In the genomic region with DNA sequence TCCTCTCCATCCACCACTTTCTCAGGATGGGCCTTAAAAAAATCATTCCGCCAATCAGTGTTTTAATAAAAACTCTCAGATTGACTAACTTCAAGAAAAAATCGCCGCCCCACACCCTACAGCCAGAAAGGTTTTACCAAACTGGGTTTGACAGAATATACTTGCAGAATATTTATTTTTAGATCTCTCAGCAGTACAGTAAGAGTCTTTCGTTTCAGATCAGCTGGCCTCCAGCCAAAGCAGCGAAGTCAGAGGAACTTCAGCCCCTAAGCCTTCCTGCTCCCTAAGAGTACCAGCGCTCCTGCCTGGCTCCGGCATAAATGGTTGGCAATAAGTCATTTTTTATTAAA, we compare ENCODE assay signal across 7 cellular contexts. TPM values are rescaled to one million over a fixed set of nuclear protein-coding genes. Genes with fewer than 3 reads are reported as not detected.
DNase-seq lines count a peak whose midpoint lies in the region; ATAC-seq and TF ChIP-seq lines count a peak whose summit lies in the region.

No MANE protein-coding gene starts in this region.

- no peaks in the 10 kb centered on the region for H3K9me3 ChIP-seq in transverse colon

- in situ Hi-C loops in transverse colon (cut with MboI; ENCODE audit: low pct_ligation_motif_present in 1 of 4, low pct_unique_long_range_greater_than_20kb in 1 of 4, low sequenced_read_pairs in 3 of 4): no loop called here

- TF ChIP-seq CTCF in choroid plexus epithelial cell (conservative IDR thresholded peaks at IDR 0.05; ENCODE audit: low read depth, low read length) (no peak), transverse colon (IDR thresholded peaks at IDR 0.05) (no peak)

- peaks cover 16 to 29% (median 24%) of the 10 kb centered on the region in 4 donors for H3K4me1 ChIP-seq in transverse colon

- peaks cover 0 to 10% (median 0%) of the 10 kb centered on the region in 4 donors for H3K36me3 ChIP-seq in transverse colon

- H3K27me3 ChIP-seq in transverse colon: no peaks in the 10 kb centered on the region

- peak overlapping the region; percentile 71 to 84 (median 80) for H3K27ac ChIP-seq in transverse colon

- peak; percentile 27 for ATAC-seq in GM18508 (IDR thresholded peaks at IDR 0.05; ENCODE audit: insufficient read depth, unreplicated experiment)

- peak; percentile 55 for DNase-seq in H4 (ENCODE audit: low spot score)
- peak; percentile 65 for DNase-seq in MV-4-11 (lab: John Stamatoyannopoulos, UW)
- peak; percentile 93 for DNase-seq in choroid plexus epithelial cell (ENCODE audit: low read depth)
- peak; percentile 70 for DNase-seq in mucosa of gallbladder (ENCODE audit: low spot score)
- peak; percentile 87 for DNase-seq in transverse colon
- DNase-seq in NCI-H2107 treated with DMSO at 0.1 percent for 48 hours (lab: John Stamatoyannopoulos, UW; ENCODE audit: unreplicated experiment): no peak

- H3K4me3 ChIP-seq in choroid plexus epithelial cell (ENCODE audit: low read depth, low read length): peak overlapping the region; percentile 22
- peak overlapping the region in 1 of 4 donors; percentile 17 for H3K4me3 ChIP-seq in transverse colon

- TF ChIP-seq POLR2A in transverse colon (IDR thresholded peaks at IDR 0.05): no peak

- no peak for TF ChIP-seq EP300 in transverse colon (IDR thresholded peaks at IDR 0.05; ENCODE audit: low read depth)

- 7 to 29% methylated on average over 6 to 7 of the region's 7 CpGs for WGBS in transverse colon (ENCODE audit: low coverage in 1 of 2), 2 donors

- intact Hi-C loops in transverse colon (cut with DNase I; ENCODE audit: low total_unique reads): no loop called here

RNA-seq across cellular contexts. Expression of gene TBC1D7, which starts 24.7 kb away (rescaled TPM):
- 31.9 and 33.7 TPM in 2 replicates for total RNA-seq in H4 (2014; rRNA removed; shearing (Covaris generic))
- 14.6 TPM for total RNA-seq in mucosa of gallbladder
- total RNA-seq in transverse colon: 10 to 100 TPM; 10.5 to 39.8 (median 15.0) TPM
